In genomic region chr17:40345161-40346034, GRCh38 we compare ENCODE assay signal across 9 cellular contexts. TPM values are rescaled to one million over a fixed set of nuclear protein-coding genes. Genes with fewer than 3 reads are reported as not detected.
A peak's percentile ranks its signal among the peaks of the same experiment; 100 is the strongest.
DNase-seq lines count a peak whose midpoint lies in the region; ATAC-seq and TF ChIP-seq lines count a peak whose summit lies in the region.
"Had no signal": no experiment of that assay in that cellular context is flagged by ENCODE, and none has a peak within 500 bp of the region (broad histone marks: within the 10 kb centered on the region; RNA-seq: fewer than 3 reads in every experiment).

No MANE protein-coding gene starts in this region.

- ATAC-seq in GM19328 (IDR thresholded peaks at IDR 0.05; ENCODE audit: unreplicated experiment) = no peak
- no peak for ATAC-seq in HG02798 (IDR thresholded peaks at IDR 0.05; ENCODE audit: poor library complexity, unreplicated experiment)

- peak overlapping the region; percentile 84 to 91 for H3K4me3 ChIP-seq in ascending aorta

- peak overlapping the region; percentile 92 to 94 for H3K27ac ChIP-seq in ascending aorta

- DNase-seq in ELR (ENCODE audit: low read depth) = peak; percentile 74
- peak; percentile 53 for DNase-seq in NCI-H2171 (lab: John Stamatoyannopoulos, UW)
- peak in 1 of 2 donors; percentile 85 for DNase-seq in ascending aorta (ENCODE audit: low spot score in 2 of 2)
- DNase-seq in hypothalamus (lab: John Stamatoyannopoulos, UW) = peak in 27 of 51 donors; percentile 19 to 66 (median 38)
- peak; percentile 86 for DNase-seq in retina
- no peak for DNase-seq in putamen (ENCODE audit: low spot score)

- no peaks in the 10 kb centered on the region for H3K27me3 ChIP-seq in ascending aorta

- intact Hi-C loops in ascending aorta (cut with DNase I) = no loop called here

- H3K36me3 ChIP-seq in ascending aorta = peaks cover 4 to 10% of the 10 kb centered on the region in 2 donors

- no peaks in the 10 kb centered on the region for H3K9me3 ChIP-seq in ascending aorta

- TF ChIP-seq CTCF in ascending aorta (IDR thresholded peaks at IDR 0.05) = no peak

- H3K4me1 ChIP-seq in ascending aorta = peaks cover 34 to 59% of the 10 kb centered on the region in 2 donors

RNA-seq across cellular contexts. Expression of gene GJD3, which starts 19.1 kb away (rescaled TPM):
- not detected for total RNA-seq in ascending aorta
- total RNA-seq: T-helper 2 cell treated with Interferon-gamma antibody and Interleukin-4, amounts not matched to agents 100 ng/mL and 5 ng/mL, for 36 hours had no signal

RNA-seq across cellular contexts. Expression of gene RARA, which starts 36.4 kb away (rescaled TPM):
- 77.3 TPM for total RNA-seq in ascending aorta

RNA-seq across cellular contexts. Expression of gene CDC6, which starts 57.7 kb away (rescaled TPM):
- 1.2 TPM for total RNA-seq in ascending aorta
